In genomic region chr2:239153806-239154591, GRCh38 we compare ENCODE assay signal across 16 cellular contexts.
DNase-seq lines count a peak whose midpoint lies in the region; ATAC-seq and TF ChIP-seq lines count a peak whose summit lies in the region.
"Had no signal": no experiment of that assay in that cellular context is flagged by ENCODE, and none has a peak within 500 bp of the region (broad histone marks: within the 10 kb centered on the region; RNA-seq: fewer than 3 reads in every experiment).

No MANE protein-coding gene starts in this region.

- no peaks in the 10 kb centered on the region for H3K36me3 ChIP-seq in testis (ENCODE audit: low read depth, missing control alignments)

- H3K36me3 Mint-ChIP-seq in WTC11 = peaks cover 24% of the 10 kb centered on the region; the same call in 1 of the 2 replicates

- no peak for TF ChIP-seq POLR2A in testis (IDR thresholded peaks at IDR 0.05)

- H3K4me1 ChIP-seq in testis = peaks cover 5% of the 10 kb centered on the region

- POLR2A ChIA-PET in WTC11 (lab: Charles Lee) = no interaction called here

- DNase-seq in activated effector memory CD4-positive, alpha-beta T cell treated with anti-CD3 and anti-CD28 coated beads, Interleukin-2, amount 50 U/mL, for 16 hours = peak; percentile 54
- DNase-seq in activated effector memory CD4-positive, alpha-beta T cell treated with Interleukin-2 at 50 U/mL for 16 hours = no peak
- no peak for DNase-seq in WTC11 (ENCODE audit: low spot score)
- peak; percentile 76 for DNase-seq in mesenteric fat pad (ENCODE audit: low spot score)
- peak; percentile 9 for DNase-seq in testis
- no peak for DNase-seq in T-helper 1 cell
- no peak for DNase-seq in GM13977 (ENCODE audit: low spot score)
- DNase-seq: caudate nucleus; effector memory CD8-positive, alpha-beta T cell; NCI-H2081; NCI-H526; PC-9; small intestine had no signal

- no peak for TF ChIP-seq CTCF in WTC11 (IDR thresholded peaks at IDR 0.05)
- TF ChIP-seq CTCF in testis (IDR thresholded peaks at IDR 0.05) = no peak
- TF ChIP-seq CTCF in GM13977 (IDR thresholded peaks at IDR 0.05; ENCODE audit: extremely low read depth, insufficient read depth, missing control alignments) = no peak

- no peak overlapping the region for H3K4me3 Mint-ChIP-seq in WTC11
- H3K4me3 Mint-ChIP-seq: effector memory CD8-positive, alpha-beta T cell had no signal

- no peak overlapping the region for H3K4me3 ChIP-seq in testis
- H3K4me3 ChIP-seq: K562, PC-9, SK-N-MC had no signal

- H3K27ac ChIP-seq in testis = no peak overlapping the region
- H3K27ac ChIP-seq: PC-9, SK-N-MC had no signal

- 85 to 87% methylated on average over 13 to 17 of the region's 17 CpGs for WGBS in testis, 2 donors

- in situ Hi-C loops in GM13977 (cut with MboI; ENCODE audit: low pct_unique_long_range_greater_than_20kb, low sequenced_read_pairs, unreplicated experiment) = no loop called here

- CTCF ChIA-PET in WTC11 (lab: Charles Lee) = interaction anchor here (1.0 kb wide), 1 partner anchor 10 kb away, joined by 6 read pairs; no protein-coding TSS in a partner anchor

- peak overlapping the region; percentile 15; the same call in 1 of the 2 replicates for H3K27ac Mint-ChIP-seq in WTC11

- peaks cover 10% of the 10 kb centered on the region for H3K4me1 Mint-ChIP-seq in WTC11

- no peaks in the 10 kb centered on the region for H3K9me3 ChIP-seq in testis

- intact Hi-C loops in testis (cut with DNase I; ENCODE audit: low total_unique reads) = no loop called here

- no peaks in the 10 kb centered on the region for H3K27me3 Mint-ChIP-seq in WTC11 (ENCODE audit: low read depth)
- H3K27me3 Mint-ChIP-seq: effector memory CD8-positive, alpha-beta T cell had no signal

- ATAC-seq in WTC11 = no peak
- ATAC-seq in HG02840 (IDR thresholded peaks at IDR 0.05; ENCODE audit: low FRiP score, unreplicated experiment) = no peak
- ATAC-seq: effector memory CD8-positive, alpha-beta T cell; K562 had no signal

- H3K27me3 ChIP-seq in testis = no peaks in the 10 kb centered on the region

- H3K9me3 Mint-ChIP-seq in WTC11 = no peaks in the 10 kb centered on the region

TF ChIP-seq in WTC11, 78 proteins besides CTCF, POLR2A, EP300 and RAD21:
- TF ChIP-seq CDX4 (CRISPR knock-in tag; IDR thresholded peaks at IDR 0.05; ENCODE audit: borderline replicate concordance) (no peak), RELA (CRISPR knock-in tag; IDR thresholded peaks at IDR 0.05; ENCODE audit: borderline replicate concordance) (no peak), PRRX2 (CRISPR knock-in tag; IDR thresholded peaks at IDR 0.05) (no peak), NFATC4 (CRISPR knock-in tag; IDR thresholded peaks at IDR 0.05) (no peak), SP1 (CRISPR knock-in tag; conservative IDR thresholded peaks at IDR 0.05) (no peak), USF1 (CRISPR knock-in tag; IDR thresholded peaks at IDR 0.05) (no peak), FOXP1 (CRISPR knock-in tag; IDR thresholded peaks at IDR 0.05; ENCODE audit: borderline replicate concordance) (no peak), E2F1 (CRISPR knock-in tag; IDR thresholded peaks at IDR 0.05) (no peak), ELF4 (CRISPR knock-in tag; IDR thresholded peaks at IDR 0.05; ENCODE audit: low read depth) (no peak), ZNF512 (CRISPR knock-in tag; IDR thresholded peaks at IDR 0.05; ENCODE audit: borderline replicate concordance) (no peak), AFF4 (CRISPR knock-in tag; IDR thresholded peaks at IDR 0.05; ENCODE audit: borderline replicate concordance) (no peak), ZNF232 (CRISPR knock-in tag; IDR thresholded peaks at IDR 0.05) (no peak), OVOL2 (CRISPR knock-in tag; IDR thresholded peaks at IDR 0.05; ENCODE audit: borderline replicate concordance) (no peak), ATF3 (CRISPR knock-in tag; conservative IDR thresholded peaks at IDR 0.05) (no peak), USF2 (CRISPR knock-in tag; IDR thresholded peaks at IDR 0.05) (no peak), FOXJ3 (CRISPR knock-in tag; IDR thresholded peaks at IDR 0.05; ENCODE audit: borderline replicate concordance) (no peak), IRF2 (CRISPR knock-in tag; IDR thresholded peaks at IDR 0.05; ENCODE audit: borderline replicate concordance, low read depth) (no peak), TP53 (CRISPR knock-in tag; IDR thresholded peaks at IDR 0.05) (no peak), TEAD1 (CRISPR knock-in tag; IDR thresholded peaks at IDR 0.05) (no peak)

Comparison
In these comparisons a context has a peak if more than half of its experiments do, and no peak if none do; other contexts are left out.
1. DNase-seq: peak in activated effector memory CD4-positive, alpha-beta T cell treated with anti-CD3 and anti-CD28 coated beads, Interleukin-2, amount 50 U/mL, for 16 hours (single experiment), mesenteric fat pad (single experiment) and testis (single experiment); none in activated effector memory CD4-positive, alpha-beta T cell treated with Interleukin-2 at 50 U/mL for 16 hours (single experiment), WTC11 (single experiment), T-helper 1 cell (0 of 5) and GM13977 (single experiment).